ENCODE assay signal across 1 cellular context in genomic region chr7:74584160-74584954, GRCh38.
A peak's percentile ranks its signal among the peaks of the same experiment; 100 is the strongest.
TF ChIP-seq lines count a peak whose summit lies in the region.

No MANE protein-coding gene starts in this region.

TF ChIP-seq in HepG2, 621 proteins besides CTCF, POLR2A, EP300 and RAD21 (continued from another document and continues in another):
- TF ChIP-seq HIC2 (CRISPR knock-in tag; IDR thresholded peaks at IDR 0.05; ENCODE audit: low read depth) (no peak), SALL1 (CRISPR knock-in tag; IDR thresholded peaks at IDR 0.05) (peak; percentile 39; the same call in 1 of the 2 replicates), MED1 (CRISPR knock-in tag; IDR thresholded peaks at IDR 0.05) (peak; percentile 67), ZNF547 (CRISPR knock-in tag; IDR thresholded peaks at IDR 0.05) (no peak), FOXK1 (CRISPR knock-in tag; IDR thresholded peaks at IDR 0.05; ENCODE audit: borderline replicate concordance, low read depth) (no peak), ZNF546 (CRISPR knock-in tag; conservative IDR thresholded peaks at IDR 0.05) (no peak), NFKB2 (CRISPR knock-in tag; IDR thresholded peaks at IDR 0.05; ENCODE audit: borderline replicate concordance) (no peak), ZNF883 (CRISPR knock-in tag; IDR thresholded peaks at IDR 0.05; ENCODE audit: not compliant biosample characterization) (no peak), AGO2 (optimal IDR thresholded peaks at IDR 0.05; ENCODE audit: low read depth, low read length) (no peak), TOE1 (CRISPR knock-in tag; IDR thresholded peaks at IDR 0.05) (no peak), ZNF292 (CRISPR knock-in tag; IDR thresholded peaks at IDR 0.05; ENCODE audit: borderline replicate concordance, low read depth) (no peak), ZNF652 (CRISPR knock-in tag; IDR thresholded peaks at IDR 0.05; ENCODE audit: borderline replicate concordance, low read depth) (peak; percentile 85), ISL2 (CRISPR knock-in tag; IDR thresholded peaks at IDR 0.05) (peak; percentile 56; the same call in 1 of the 2 replicates), ZFP36 (IDR thresholded peaks at IDR 0.05; ENCODE audit: borderline replicate concordance, low read depth, low read length, partially characterized antibody) (no peak), TERF1 (CRISPR knock-in tag; IDR thresholded peaks at IDR 0.05) (no peak), ATF7 (IDR thresholded peaks at IDR 0.05) (no peak), ATF7 (CRISPR knock-in tag; IDR thresholded peaks at IDR 0.05) (no peak), SALL2 (CRISPR knock-in tag; IDR thresholded peaks at IDR 0.05) (no peak), DR1 (CRISPR knock-in tag; IDR thresholded peaks at IDR 0.05) (no peak), AFF4 (CRISPR knock-in tag; IDR thresholded peaks at IDR 0.05) (no peak), ZNF574 (CRISPR knock-in tag; IDR thresholded peaks at IDR 0.05) (no peak), NR0B2 (CRISPR knock-in tag; IDR thresholded peaks at IDR 0.05) (no peak), ZFAT (CRISPR knock-in tag; conservative IDR thresholded peaks at IDR 0.05) (no peak), ELF3 (CRISPR knock-in tag; IDR thresholded peaks at IDR 0.05) (peak; percentile 56), IKZF1 (IDR thresholded peaks at IDR 0.05) (no peak), NR2C2 (CRISPR knock-in tag; IDR thresholded peaks at IDR 0.05; ENCODE audit: borderline replicate concordance) (no peak), HMG20A (CRISPR knock-in tag; IDR thresholded peaks at IDR 0.05; ENCODE audit: borderline replicate concordance) (peak; percentile 40; the same call in 1 of the 2 replicates), GPBP1L1 (CRISPR knock-in tag; IDR thresholded peaks at IDR 0.05) (no peak), PBX2 (CRISPR knock-in tag; IDR thresholded peaks at IDR 0.05) (no peak), ZNF563 (CRISPR knock-in tag; IDR thresholded peaks at IDR 0.05) (no peak), RNF219 (CRISPR knock-in tag; IDR thresholded peaks at IDR 0.05) (no peak), ADNP (CRISPR knock-in tag; IDR thresholded peaks at IDR 0.05) (no peak), HNF1A (IDR thresholded peaks at IDR 0.05; ENCODE audit: low read depth) (no peak), HNF1A (CRISPR knock-in tag; IDR thresholded peaks at IDR 0.05; ENCODE audit: borderline replicate concordance) (no peak), ZNF749 (CRISPR knock-in tag; IDR thresholded peaks at IDR 0.05; ENCODE audit: borderline replicate concordance) (no peak), YEATS4 (CRISPR knock-in tag; IDR thresholded peaks at IDR 0.05; ENCODE audit: borderline replicate concordance) (no peak), ZNF572 (CRISPR knock-in tag; IDR thresholded peaks at IDR 0.05) (no peak), SKIL (CRISPR knock-in tag; IDR thresholded peaks at IDR 0.05; ENCODE audit: borderline replicate concordance) (peak; percentile 75), SMAD3 (CRISPR knock-in tag; IDR thresholded peaks at IDR 0.05) (no peak), THAP11 (CRISPR knock-in tag; IDR thresholded peaks at IDR 0.05) (0 out of 2 replicates have a peak, but pooled peaks have one; percentile 12), ZNF234 (CRISPR knock-in tag; conservative IDR thresholded peaks at IDR 0.05) (no peak)
